15 cellular contexts compared by ENCODE assay signal in genomic region chr18:63405986-63406385, GRCh38.
"Had no signal": no experiment of that assay in that cellular context is flagged by ENCODE, and none has a peak within 500 bp of the region (broad histone marks: within the 10 kb centered on the region; RNA-seq: fewer than 3 reads in every experiment).

No MANE protein-coding gene starts in this region.

- FAIRE-seq: urothelium cell line had no signal

- H3K27me3 Mint-ChIP-seq: activated T-cell treated with anti-CD3 and anti-CD28 coated beads, Interleukin-2, amount 50 U/mL, for 24 hours; central memory CD8-positive, alpha-beta T cell had no signal

- H3K4me3 Mint-ChIP-seq: activated T-cell treated with anti-CD3 and anti-CD28 coated beads, Interleukin-2, amount 50 U/mL, for 24 hours; central memory CD8-positive, alpha-beta T cell; nephron; stimulated activated effector memory CD8-positive, alpha-beta T cell treated with anti-CD3 and anti-CD28 coated beads, Interleukin-12 subunit alpha, Interleukin-12 subunit beta, amount 100 ng/mL, for 72 hours had no signal

- H3K4me1 Mint-ChIP-seq: nephron had no signal

- H3K27me3 ChIP-seq: foreskin keratinocyte had no signal

- H3K27ac ChIP-seq: foreskin keratinocyte, WERI-Rb-1 had no signal

- H3K27ac Mint-ChIP-seq: activated T-cell treated with anti-CD3 and anti-CD28 coated beads, Interleukin-2, amount 50 U/mL, for 24 hours; nephron had no signal

- H3K9me3 Mint-ChIP-seq: activated naive CD4-positive, alpha-beta T cell treated with anti-CD3 and anti-CD28 coated beads, Interleukin-2, amount 50 U/mL, for 72 hours; activated T-cell treated with anti-CD3 and anti-CD28 coated beads, Interleukin-2, amount 50 U/mL, for 24 hours; central memory CD8-positive, alpha-beta T cell; nephron; stimulated activated effector memory CD8-positive, alpha-beta T cell treated with anti-CD3 and anti-CD28 coated beads, Interleukin-12 subunit alpha, Interleukin-12 subunit beta, amount 100 ng/mL, for 72 hours had no signal

- DNase-seq: activated CD4-positive, alpha-beta T cell treated with anti-CD3 and anti-CD28 coated beads, Interleukin-2, amount 50 U/mL, for 48 hours; activated effector memory CD4-positive, alpha-beta T cell treated with anti-CD3 and anti-CD28 coated beads, Interleukin-2, amount 50 U/mL, for 16 hours; activated T-cell treated with anti-CD3 and anti-CD28 coated beads, Interleukin-2, amount 50 U/mL, for 24 hours; amniotic stem cell; cortex of kidney; effector CD4-positive, alpha-beta T cell; foreskin keratinocyte; left colon; occipital lobe; WERI-Rb-1 had no signal
